27 cellular contexts compared by ENCODE assay signal in the genomic region with DNA sequence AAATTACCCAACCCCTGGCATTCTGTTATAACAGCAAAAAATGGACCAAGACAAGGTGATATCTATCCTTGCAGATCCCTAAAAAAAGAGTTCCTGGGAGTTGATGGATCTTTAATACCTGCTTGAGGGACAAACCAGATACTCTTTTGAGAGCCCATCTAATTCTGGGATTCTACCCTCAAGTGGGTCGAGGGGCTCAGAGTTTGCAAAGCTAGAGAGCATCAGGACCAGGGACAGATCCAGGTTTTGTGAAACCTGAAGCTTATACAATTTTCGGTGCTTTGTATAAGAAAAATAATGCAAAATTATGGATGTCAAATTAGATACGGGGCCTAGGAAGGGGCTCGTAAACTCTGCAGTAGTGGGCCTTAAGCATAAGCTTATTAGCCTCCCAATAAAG.
"Had no signal": no experiment of that assay in that cellular context is flagged by ENCODE, and none has a peak within 500 bp of the region (broad histone marks: within the 10 kb centered on the region; RNA-seq: fewer than 3 reads in every experiment).

No MANE protein-coding gene starts in this region.

- H3K4me3 ChIP-seq: gastrocnemius medialis, left lung, mucosa of descending colon, ovary, psoas muscle, thoracic aorta, tibial nerve, upper lobe of right lung, uterus had no signal

- H3K27ac Mint-ChIP-seq: dendritic cell treated with granulocyte-macrophage colony-stimulating factor and Interleukin-4, amounts not matched to agents 40 ng/mL and 50 ng/mL, for 4 days; endodermal cell; mesothelial cell of epicardium; naive thymus-derived CD8-positive, alpha-beta T cell; stimulated activated naive B cell treated with anti-CD40 and anti-IgM and Interleukin-4, amounts not matched to agents 10 μg/mL and 1 μg/mL and 100 μg/mL, for 72 hours; stimulated activated naive CD8-positive, alpha-beta T cell treated with anti-CD3 and anti-CD28 coated beads, Interleukin-15, Interleukin-2, amounts not matched to agents 100 ng/mL and 50 ng/mL, for 24 hours had no signal

- H3K36me3 Mint-ChIP-seq: mesothelial cell of epicardium; naive thymus-derived CD8-positive, alpha-beta T cell had no signal

- H3K4me3 Mint-ChIP-seq: dendritic cell treated with granulocyte-macrophage colony-stimulating factor and Interleukin-4, amounts not matched to agents 40 ng/mL and 50 ng/mL, for 4 days; endodermal cell; mesothelial cell of epicardium; naive thymus-derived CD8-positive, alpha-beta T cell; nephron progenitor cell; stimulated activated naive B cell treated with anti-CD40 and anti-IgM and Interleukin-4, amounts not matched to agents 10 μg/mL and 1 μg/mL and 100 μg/mL, for 72 hours; stimulated activated naive CD8-positive, alpha-beta T cell treated with anti-CD3 and anti-CD28 coated beads, Interleukin-15, Interleukin-2, amounts not matched to agents 100 ng/mL and 50 ng/mL, for 24 hours had no signal

- H3K4me1 ChIP-seq: gastrocnemius medialis, left lung, psoas muscle, tibial nerve, upper lobe of right lung, uterus had no signal

- H3K4me1 Mint-ChIP-seq: endodermal cell; mesothelial cell of epicardium; nephron progenitor cell; stimulated activated naive B cell treated with anti-CD40 and anti-IgM and Interleukin-4, amounts not matched to agents 10 μg/mL and 1 μg/mL and 100 μg/mL, for 72 hours had no signal

- H3K9me3 Mint-ChIP-seq: dendritic cell treated with granulocyte-macrophage colony-stimulating factor and Interleukin-4, amounts not matched to agents 40 ng/mL and 50 ng/mL, for 4 days; endodermal cell; naive thymus-derived CD8-positive, alpha-beta T cell; nephron progenitor cell; stimulated activated naive B cell treated with anti-CD40 and anti-IgM and Interleukin-4, amounts not matched to agents 10 μg/mL and 1 μg/mL and 100 μg/mL, for 72 hours; stimulated activated naive CD8-positive, alpha-beta T cell treated with anti-CD3 and anti-CD28 coated beads, Interleukin-15, Interleukin-2, amounts not matched to agents 100 ng/mL and 50 ng/mL, for 24 hours had no signal

- H3K27ac ChIP-seq: epithelial cell of prostate, gastrocnemius medialis, left lung, ovary, psoas muscle, thoracic aorta, tibial nerve, upper lobe of right lung, uterus had no signal

- DNase-seq: effector CD8-positive, alpha-beta T cell; endodermal cell; gastrocnemius medialis; head of caudate nucleus; left cardiac atrium; left lung; mesenchymal stem cell; mucosa of descending colon; naive thymus-derived CD8-positive, alpha-beta T cell; nephron progenitor cell; nucleus accumbens; ovary; psoas muscle; right cardiac atrium; small intestine; stimulated activated CD4-positive, alpha-beta T cell treated with anti-CD3 and anti-CD28 coated beads, Interleukin-15, amount 100 ng/mL, for 24 hours; stimulated activated CD4-positive, alpha-beta T cell treated with anti-CD3 and anti-CD28 coated beads, Interleukin-2, amount 100 ng/mL, for 48 hours; stimulated activated naive B cell treated with anti-CD40 and anti-IgM and Interleukin-4, amounts not matched to agents 10 μg/mL and 1 μg/mL and 100 μg/mL, for 72 hours; uterus had no signal

- H3K9me3 ChIP-seq: gastrocnemius medialis, left lung, mucosa of descending colon, ovary, psoas muscle, thoracic aorta, tibial nerve, upper lobe of right lung, uterus had no signal

- ATAC-seq: esophagus mucosa; gastrocnemius medialis; left cardiac atrium; left lung; mucosa of descending colon; naive thymus-derived CD8-positive, alpha-beta T cell; psoas muscle; right cardiac atrium; stimulated activated naive B cell treated with anti-CD40 and anti-IgM and Interleukin-4, amounts not matched to agents 10 μg/mL and 1 μg/mL and 100 μg/mL, for 72 hours; upper lobe of right lung had no signal

- H3K36me3 ChIP-seq: gastrocnemius medialis, left lung, ovary, thoracic aorta, tibial nerve, upper lobe of right lung, uterus had no signal

- H3K27me3 ChIP-seq: ovary had no signal
